Comparison of ENCODE assay signal across 1 cellular context in genomic region chr19:50649433-50650391, GRCh38.
TF ChIP-seq lines count a peak whose summit lies in the region.

Gene C19orf81, plus strand, starts transcription at chr19:50649445. Its CDS starts 0 bp downstream, at chr19:50649445.

TF ChIP-seq in HEK293, 187 proteins besides CTCF, POLR2A, EP300 and RAD21 (continued from another document and continues in another):
- no peak for TF ChIP-seq AEBP2 (tag by site-specific recombination; IDR thresholded peaks at IDR 0.05; ENCODE audit: borderline replicate concordance)
- no peak for TF ChIP-seq ZNF302 (tag by site-specific recombination; IDR thresholded peaks at IDR 0.05; ENCODE audit: low read depth)
- TF ChIP-seq ZNF626 (tag by site-specific recombination; IDR thresholded peaks at IDR 0.05) = no peak
- TF ChIP-seq ZBTB7A (tag by site-specific recombination; IDR thresholded peaks at IDR 0.05; ENCODE audit: low read depth) = no peak
- TF ChIP-seq ZNF843 (tag by site-specific recombination; IDR thresholded peaks at IDR 0.05) = 0 out of 2 replicates have a peak, but pooled peaks have one; percentile 39
- TF ChIP-seq ZNF2 (tag by site-specific recombination; IDR thresholded peaks at IDR 0.05) = no peak
- TF ChIP-seq KLF1 (tag by site-specific recombination; IDR thresholded peaks at IDR 0.05) = no peak
- peak; percentile 37; the same call in 1 of the 2 replicates for TF ChIP-seq ZNF157 (tag by site-specific recombination; IDR thresholded peaks at IDR 0.05)
- no peak for TF ChIP-seq ZNF629 (tag by site-specific recombination; IDR thresholded peaks at IDR 0.05)
- TF ChIP-seq ZBTB11 (tag by site-specific recombination; conservative IDR thresholded peaks at IDR 0.05; ENCODE audit: low read depth) = peak; percentile 44; the same call in 1 of the 2 replicates
- TF ChIP-seq ZNF354C (tag by site-specific recombination; IDR thresholded peaks at IDR 0.05; ENCODE audit: borderline replicate concordance, low read depth) = no peak
- peak; percentile 47; the same call in 1 of the 2 replicates for TF ChIP-seq EGR2 (tag by site-specific recombination; IDR thresholded peaks at IDR 0.05; ENCODE audit: low read depth)
- TF ChIP-seq SCRT1 (tag by site-specific recombination; IDR thresholded peaks at IDR 0.05; ENCODE audit: borderline replicate concordance) = no peak
- no peak for TF ChIP-seq YY2 (tag by site-specific recombination; IDR thresholded peaks at IDR 0.05)
- TF ChIP-seq ZNF624 (tag by site-specific recombination; IDR thresholded peaks at IDR 0.05) = no peak
- no peak for TF ChIP-seq ZNF114 (tag by site-specific recombination; IDR thresholded peaks at IDR 0.05)
- no peak for TF ChIP-seq ZNF26 (tag by site-specific recombination; IDR thresholded peaks at IDR 0.05)
- TF ChIP-seq ZBTB20 (tag by site-specific recombination; IDR thresholded peaks at IDR 0.05) = peak; percentile 63; the same call in 1 of the 2 replicates
- TF ChIP-seq ZNF221 (tag by site-specific recombination; IDR thresholded peaks at IDR 0.05; ENCODE audit: borderline replicate concordance) = no peak
- TF ChIP-seq GFI1B (tag by site-specific recombination; IDR thresholded peaks at IDR 0.05) = no peak
- TF ChIP-seq ZNF692 (tag by site-specific recombination; IDR thresholded peaks at IDR 0.05) = no peak
- no peak for TF ChIP-seq MEIS1 (CRISPR knock-in tag; IDR thresholded peaks at IDR 0.05; ENCODE audit: borderline replicate concordance)
- no peak for TF ChIP-seq ZNF792 (tag by site-specific recombination; IDR thresholded peaks at IDR 0.05)
- no peak for TF ChIP-seq ZNF48 (tag by site-specific recombination; IDR thresholded peaks at IDR 0.05)
- no peak; the same call in 1 of the 2 replicates for TF ChIP-seq ZNF664 (tag by site-specific recombination; IDR thresholded peaks at IDR 0.05)
- no peak for TF ChIP-seq ZNF280D (tag by site-specific recombination; IDR thresholded peaks at IDR 0.05)
- no peak for TF ChIP-seq ZNF623 (tag by site-specific recombination; IDR thresholded peaks at IDR 0.05)
- TF ChIP-seq ZNF394 (tag by site-specific recombination; IDR thresholded peaks at IDR 0.05; ENCODE audit: borderline replicate concordance) = no peak
- no peak for TF ChIP-seq ZNF585B (tag by site-specific recombination; IDR thresholded peaks at IDR 0.05)
- 0 out of 2 replicates have a peak, but pooled peaks have one; percentile 29 for TF ChIP-seq ZNF175 (tag by site-specific recombination; IDR thresholded peaks at IDR 0.05)
- TF ChIP-seq ZNF701 (tag by site-specific recombination; IDR thresholded peaks at IDR 0.05) = no peak
- TF ChIP-seq ZNF610 (tag by site-specific recombination; IDR thresholded peaks at IDR 0.05; ENCODE audit: borderline replicate concordance) = no peak
- TF ChIP-seq IKZF3 (tag by site-specific recombination; IDR thresholded peaks at IDR 0.05) = no peak; the same call in 1 of the 2 replicates
- TF ChIP-seq ZNF248 (tag by site-specific recombination; IDR thresholded peaks at IDR 0.05) = 0 out of 2 replicates have a peak, but pooled peaks have one; percentile 18
- no peak for TF ChIP-seq ZBTB6 (tag by site-specific recombination; IDR thresholded peaks at IDR 0.05)
- TF ChIP-seq GLIS1 (tag by site-specific recombination; IDR thresholded peaks at IDR 0.05) = peak; percentile 66
- no peak for TF ChIP-seq ZNF16 (tag by site-specific recombination; IDR thresholded peaks at IDR 0.05; ENCODE audit: low read depth)
- TF ChIP-seq TRIM28 (IDR thresholded peaks at IDR 0.05; ENCODE audit: borderline replicate concordance, low read length) = no peak
- no peak for TF ChIP-seq ZNF23 (tag by site-specific recombination; IDR thresholded peaks at IDR 0.05; ENCODE audit: borderline replicate concordance)
- no peak for TF ChIP-seq ZNF639 (tag by site-specific recombination; IDR thresholded peaks at IDR 0.05)
- no peak for TF ChIP-seq ZSCAN23 (tag by site-specific recombination; IDR thresholded peaks at IDR 0.05)
- TF ChIP-seq PRDM6 (tag by site-specific recombination; IDR thresholded peaks at IDR 0.05) = no peak
- TF ChIP-seq ZNF549 (tag by site-specific recombination; IDR thresholded peaks at IDR 0.05) = no peak
- no peak for TF ChIP-seq ZNF596 (tag by site-specific recombination; IDR thresholded peaks at IDR 0.05)
- no peak for TF ChIP-seq ZNF580 (tag by site-specific recombination; IDR thresholded peaks at IDR 0.05)
- no peak for TF ChIP-seq ZNF404 (tag by site-specific recombination; IDR thresholded peaks at IDR 0.05)
- TF ChIP-seq ZNF621 (tag by site-specific recombination; IDR thresholded peaks at IDR 0.05) = peak; percentile 33; the same call in 1 of the 2 replicates
- TF ChIP-seq KLF8 (tag by site-specific recombination; IDR thresholded peaks at IDR 0.05) = no peak
- TF ChIP-seq GLIS2 (tag by site-specific recombination; IDR thresholded peaks at IDR 0.05) = no peak
